11 cellular contexts compared by ENCODE assay signal in the genomic region with DNA sequence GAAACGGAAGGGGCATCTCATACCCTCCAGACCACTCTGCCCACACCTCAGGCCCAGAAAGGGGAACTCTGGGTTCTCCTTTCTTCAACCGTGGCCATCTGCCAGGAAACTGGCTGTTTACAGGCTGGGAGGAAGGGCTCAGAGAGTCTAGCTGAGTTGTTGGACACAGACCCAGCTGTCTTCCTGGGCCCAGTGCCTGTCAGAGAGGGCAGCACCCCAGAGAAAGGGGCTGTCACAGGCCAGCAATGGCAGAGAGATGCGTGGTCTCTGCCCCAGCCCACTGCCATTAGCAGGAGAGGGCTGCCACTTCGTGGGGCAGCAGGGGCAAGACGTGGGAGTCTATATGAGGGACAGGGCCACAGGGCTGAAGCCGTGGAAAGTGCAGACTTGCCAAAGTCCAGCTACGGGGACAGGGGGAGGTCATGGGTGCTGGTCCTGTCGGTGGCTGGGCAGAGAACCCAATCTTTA. TPM values are rescaled to one million over a fixed set of nuclear protein-coding genes. Genes with fewer than 3 reads are reported as not detected.
DNase-seq lines count a peak whose midpoint lies in the region; ATAC-seq, FAIRE-seq and TF ChIP-seq lines count a peak whose summit lies in the region.
"Had no signal": no experiment of that assay in that cellular context is flagged by ENCODE, and none has a peak within 500 bp of the region (broad histone marks: within the 10 kb centered on the region; RNA-seq: fewer than 3 reads in every experiment).

No MANE protein-coding gene starts in this region.

- TF ChIP-seq POLR2A in right lobe of liver (IDR thresholded peaks at IDR 0.05) (no peak), HepG2 (IDR thresholded peaks at IDR 0.05; ENCODE audit: insufficient read depth in 1 of 2, low read depth in 2 of 2, low read length in 2 of 2) (no peak)

- no peak for TF ChIP-seq RAD21 in HepG2 (CRISPR knock-in tag; IDR thresholded peaks at IDR 0.05)

- no peak for TF ChIP-seq CTCF in right lobe of liver (IDR thresholded peaks at IDR 0.05)
- no peak for TF ChIP-seq CTCF in HepG2 (CRISPR knock-in tag; IDR thresholded peaks at IDR 0.05)
- no peak for TF ChIP-seq CTCF in left lung (IDR thresholded peaks at IDR 0.05)
- TF ChIP-seq CTCF in RWPE1 (conservative IDR thresholded peaks at IDR 0.05; ENCODE audit: low read depth), result no peak

- H3K27ac Mint-ChIP-seq in activated CD4-positive, alpha-beta memory T cell treated with anti-CD3 and anti-CD28 coated beads for 36 hours, result no peak overlapping the region
- H3K27ac Mint-ChIP-seq: nephron progenitor cell had no signal

- TF ChIP-seq EP300 in HepG2 (IDR thresholded peaks at IDR 0.05; ENCODE audit: low read depth in 2 of 2, low read length in 2 of 2), result no peak
- TF ChIP-seq EP300 in HepG2 (CRISPR knock-in tag; IDR thresholded peaks at IDR 0.05; ENCODE audit: borderline replicate concordance), result no peak

- WGBS in right lobe of liver (ENCODE audit: insufficient coverage, low coverage, low lambda C conversion rate, missing lambda C conversion rate), result 5% methylated on average over 4 of the region's 8 CpGs
- 0% methylated on average over 4 of the region's 8 CpGs for WGBS in HepG2 (ENCODE audit: low lambda C conversion rate)

- no peaks in the 10 kb centered on the region for H4K20me1 ChIP-seq in HepG2 (ENCODE audit: insufficient read depth, low read length)

- no TSS peak for BruUV-seq in HepG2 (replicated peaks; lab: Mats Ljungman, UMichigan)

- no peaks in the 10 kb centered on the region for H3K36me3 Mint-ChIP-seq in activated CD4-positive, alpha-beta memory T cell treated with anti-CD3 and anti-CD28 coated beads for 36 hours

- ATAC-seq in right lobe of liver (peak; percentile 56 to 84 (median 69)), HepG2 (no peak), left lung (peak; percentile 78), HG02870 (IDR thresholded peaks at IDR 0.05; ENCODE audit: unreplicated experiment) (no peak)

- H3K4me3 Mint-ChIP-seq in activated CD4-positive, alpha-beta memory T cell treated with anti-CD3 and anti-CD28 coated beads for 36 hours, result no peak overlapping the region
- H3K4me3 Mint-ChIP-seq: nephron progenitor cell had no signal

- no peak overlapping the region for H3K4me2 ChIP-seq in HepG2 (ENCODE audit: low read depth, low read length)

- no peak overlapping the region for H3K9ac ChIP-seq in HepG2 (ENCODE audit: insufficient read depth, low read depth, low read length)

- peaks cover 5% of the 10 kb centered on the region for H3K27me3 Mint-ChIP-seq in activated CD4-positive, alpha-beta memory T cell treated with anti-CD3 and anti-CD28 coated beads for 36 hours

- CTCF ChIA-PET in HepG2 (lab: Yijun Ruan, JAX; ENCODE audit: low intra/inter-chr PET ratio, low total read pairs), result no interaction called here
- CTCF ChIA-PET in activated CD4-positive, alpha-beta memory T cell treated with anti-CD3 and anti-CD28 coated beads for 36 hours (lab: Charles Lee), result no interaction called here
- CTCF ChIA-PET in RWPE1 (lab: Yijun Ruan, JAX), result no interaction called here

- no peaks in the 10 kb centered on the region for H3K79me2 ChIP-seq in HepG2 (ENCODE audit: insufficient read depth, low read length)

- H3K27ac ChIP-seq in right lobe of liver (no peak overlapping the region), HepG2 (ENCODE audit: extremely low read length, insufficient read depth, low read length) (no peak overlapping the region), left lung (no peak overlapping the region), RWPE1 (no peak overlapping the region)

- H3K36me3 ChIP-seq in right lobe of liver (no peaks in the 10 kb centered on the region), HepG2 (replicated peaks in 1 of 2; ENCODE audit: control insufficient read depth in 1 of 2, insufficient read depth in 2 of 2, low read length in 2 of 2) (no peaks in the 10 kb centered on the region), left lung (no peaks in the 10 kb centered on the region), MG63 (no peaks in the 10 kb centered on the region)

- H3K4me1 ChIP-seq in right lobe of liver (no peaks in the 10 kb centered on the region), HepG2 (ENCODE audit: insufficient read depth, low read length) (peaks cover 1% of the 10 kb centered on the region), left lung (peaks cover 0 to 23% of the 10 kb centered on the region in 2 donors)

- H3K4me1 Mint-ChIP-seq in activated CD4-positive, alpha-beta memory T cell treated with anti-CD3 and anti-CD28 coated beads for 36 hours (ENCODE audit: low read depth), result no peaks in the 10 kb centered on the region
- H3K4me1 Mint-ChIP-seq: nephron progenitor cell had no signal

- no peaks in the 10 kb centered on the region for H3K9me3 ChIP-seq in right lobe of liver
- no peaks in the 10 kb centered on the region for H3K9me3 ChIP-seq in HepG2 (ENCODE audit: low read length)
- no peaks in the 10 kb centered on the region for H3K9me3 ChIP-seq in left lung
- no peaks in the 10 kb centered on the region for H3K9me3 ChIP-seq in MG63

- no peak for FAIRE-seq in HepG2 (lab: Jason Lieb, UNC)

- H3K4me3 ChIP-seq in right lobe of liver, result no peak overlapping the region
- H3K4me3 ChIP-seq in HepG2 (replicated peaks in 1 of 3; ENCODE audit: insufficient read depth in 1 of 3, low read depth in 2 of 3, low read length in 3 of 3), result no peak overlapping the region
- H3K4me3 ChIP-seq in left lung, result no peak overlapping the region
- no peak overlapping the region for H3K4me3 ChIP-seq in MG63

- intact Hi-C loops in right lobe of liver (cut with DNase I) (no loop called here), HepG2 (cut with micrococcal nuclease; ENCODE audit: unreplicated experiment) (no loop called here), left lung (cut with DNase I) (no loop called here)
- intact Hi-C loops in activated CD4-positive, alpha-beta memory T cell treated with anti-CD3 and anti-CD28 coated beads for 36 hours (cut with micrococcal nuclease), result no loop called here

- no peak overlapping the region for H2AFZ ChIP-seq in HepG2 (ENCODE audit: low read length)

- H3K27me3 ChIP-seq in right lobe of liver (no peaks in the 10 kb centered on the region), HepG2 (ENCODE audit: control insufficient read depth in 1 of 2, insufficient read depth in 2 of 2, low read length in 2 of 2) (peaks cover 7 to 36% of the 10 kb centered on the region in 2 experiments; a peak in 3 of 5 replicates), left lung (no peaks in the 10 kb centered on the region), MG63 (no peaks in the 10 kb centered on the region)

- H3K9me3 Mint-ChIP-seq in activated CD4-positive, alpha-beta memory T cell treated with anti-CD3 and anti-CD28 coated beads for 36 hours, result no peaks in the 10 kb centered on the region
- H3K9me3 Mint-ChIP-seq: nephron progenitor cell had no signal

- in situ Hi-C loops in HepG2 (cut with HindIII; ENCODE audit: extremely low pct_ligation_motif_present, low pct_unique_long_range_greater_than_20kb), result no loop called here

- POLR2A ChIA-PET in HepG2 (lab: Yijun Ruan, JAX), result no interaction called here
- POLR2A ChIA-PET in activated CD4-positive, alpha-beta memory T cell treated with anti-CD3 and anti-CD28 coated beads for 36 hours (lab: Charles Lee), result no interaction called here
- POLR2A ChIA-PET in RWPE1 (lab: Yijun Ruan, JAX; ENCODE audit: low non-redundant PET), result no interaction called here

- peak; percentile 61 to 68 (median 67) for DNase-seq in right lobe of liver
- DNase-seq in HepG2 (ENCODE audit: low spot score), result no peak
- DNase-seq in amygdala (lab: John Stamatoyannopoulos, UW), result peak in 55 of 56 donors; percentile 32 to 94 (median 78)
- peak in 1 of 2 donors; percentile 76 for DNase-seq in left lung
- no peak for DNase-seq in activated CD4-positive, alpha-beta memory T cell treated with anti-CD3 and anti-CD28 coated beads for 36 hours
- DNase-seq in MG63, result no peak
- DNase-seq in RWPE1 (ENCODE audit: low spot score), result no peak
- DNase-seq: nephron progenitor cell; stimulated activated CD4-positive, alpha-beta T cell treated with anti-CD3 and anti-CD28 coated beads, Interleukin-4, amount 100 ng/mL, for 4 hours had no signal

TF ChIP-seq in HepG2, 621 proteins besides CTCF, POLR2A, EP300 and RAD21 (continues in another document):
- no peak for TF ChIP-seq SMAD9 (CRISPR knock-in tag; IDR thresholded peaks at IDR 0.05)

RNA-seq across cellular contexts. Expression of a gene that starts 11.0 kb away (rescaled TPM):
- total RNA-seq in right lobe of liver (1 to 10 TPM in 2 of 6 experiments, under 1 TPM in 4; 0.05 to 1.9 (median 0.81) TPM), HepG2 (2016; rRNA removed; fragmentation: Illumina TruSeq; extraction: Trizol) (not detected in 2 replicates), left lung (1 to 10 TPM; 1.1 to 2.6 TPM)
- not detected in 2 replicates for total RNA-seq in HepG2 (2016; cell fraction: cytosol; rRNA removed; fragmentation: Illumina TruSeq; extraction: Trizol; ENCODE audit: low read depth)
- not detected in 2 replicates for total RNA-seq in HepG2 (2016; cell fraction: insoluble cytoplasmic fraction; rRNA removed; fragmentation: Illumina TruSeq; extraction: Trizol)
- total RNA-seq in HepG2 (2016; cell fraction: membrane; rRNA removed; fragmentation: Illumina TruSeq; extraction: Trizol), result not detected in 2 replicates
- total RNA-seq in HepG2 (2016; cell fraction: nucleus; rRNA removed; fragmentation: Illumina TruSeq; extraction: Trizol), result not detected in 2 replicates
- 0.03 and 0.05 TPM in 2 replicates for polyA plus RNA-seq in HepG2 (2011; rRNA removed)
- 0.01 and 0.03 TPM in 2 replicates for polyA plus RNA-seq in HepG2 (2011; cell fraction: cytosol; rRNA removed)
- polyA plus RNA-seq in HepG2 (2011; cell fraction: nucleus; rRNA removed), result not detected in 2 replicates
- polyA plus RNA-seq in HepG2 (2012), result not detected in 2 replicates
- not detected in 2 replicates for polyA plus RNA-seq in HepG2 (2016; cell fraction: cytosol; fragmentation: Illumina TruSeq; extraction: Trizol; ENCODE audit: low read depth)
- not detected in 2 replicates for polyA plus RNA-seq in HepG2 (2016; cell fraction: insoluble cytoplasmic fraction; fragmentation: Illumina TruSeq; extraction: Trizol; ENCODE audit: low read depth)
- polyA plus RNA-seq in HepG2 (2016; cell fraction: membrane; fragmentation: Illumina TruSeq; extraction: Trizol; ENCODE audit: low read depth), result not detected in 2 replicates
- polyA plus RNA-seq in HepG2 (2016; cell fraction: nucleus; fragmentation: Illumina TruSeq; extraction: Trizol; ENCODE audit: insufficient read depth, low read depth), result not detected in 2 replicates
- 5.3 TPM in 1 of 2 replicates, not detected in the other for polyA minus RNA-seq in HepG2 (2011; rRNA and poly(A)+ RNA removed; ENCODE audit: low replicate concordance)
- not detected in 2 replicates for polyA minus RNA-seq in HepG2 (2011; cell fraction: cytosol; rRNA and poly(A)+ RNA removed)
- polyA minus RNA-seq in HepG2 (2011; cell fraction: nucleus; rRNA and poly(A)+ RNA removed), result 0.25 TPM in 1 of 2 replicates, not detected in the other
- not detected for total RNA-seq in activated CD4-positive, alpha-beta memory T cell treated with anti-CD3 and anti-CD28 coated beads for 36 hours
- total RNA-seq in MG63 (2014; rRNA removed; shearing (Covaris generic); ENCODE audit: low replicate concordance), result 0.10 and 0.15 TPM in 2 replicates
- total RNA-seq: fibroblast of villous mesenchyme had no signal

Comparison
In these comparisons a context has a peak if more than half of its experiments do, and no peak if none do; other contexts are left out.
1. ATAC-seq: peak in right lobe of liver (4 of 4) and left lung (single experiment); none in HepG2 (single experiment) and HG02870 (single experiment).
2. DNase-seq: peak in right lobe of liver (3 of 3) and amygdala (55 of 56); none in HepG2 (single experiment), activated CD4-positive, alpha-beta memory T cell treated with anti-CD3 and anti-CD28 coated beads for 36 hours (single experiment), MG63 (single experiment) and RWPE1 (single experiment).